24 cellular contexts compared by ENCODE assay signal in the genomic region with DNA sequence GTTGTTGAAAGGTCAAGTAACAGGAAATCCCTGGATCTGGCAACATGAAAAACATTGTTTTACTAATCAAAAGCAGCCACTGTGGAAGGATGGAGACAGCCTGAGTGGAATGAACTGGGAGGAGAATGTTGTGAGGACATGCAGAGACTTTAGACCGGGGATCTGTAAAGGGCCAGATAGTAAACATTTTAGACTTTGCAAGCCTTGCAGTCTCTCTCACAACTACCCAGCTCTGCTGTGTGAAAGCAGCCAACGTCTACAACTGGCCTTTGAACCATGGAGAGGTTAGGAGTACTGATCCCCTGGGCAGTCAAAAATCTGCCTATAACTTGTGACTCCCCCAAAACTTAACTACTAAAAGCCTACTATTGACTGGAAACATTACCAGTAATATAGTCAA. TPM values are rescaled to one million over a fixed set of nuclear protein-coding genes. Genes with fewer than 3 reads are reported as not detected.
"Had no signal": no experiment of that assay in that cellular context is flagged by ENCODE, and none has a peak within 500 bp of the region (broad histone marks: within the 10 kb centered on the region; RNA-seq: fewer than 3 reads in every experiment).

No MANE protein-coding gene starts in this region.

- H3K79me2 ChIP-seq: hepatocyte had no signal

- H3K36me3 ChIP-seq: heart right ventricle, lower lobe of right lung, neural progenitor cell, neutrophil, right atrium auricular region, sigmoid colon, spleen, suprapubic skin, thoracic aorta, tibial artery, uterus had no signal

- H3K4me3 ChIP-seq: heart right ventricle, hepatocyte, lower lobe of right lung, neural progenitor cell, right atrium auricular region, sigmoid colon, spleen, suprapubic skin, thoracic aorta, tibial artery, uterus had no signal

- H3K27me3 ChIP-seq: heart right ventricle, hepatocyte, neural progenitor cell, neutrophil, right atrium auricular region, sigmoid colon, spleen, suprapubic skin, tibial artery, uterus had no signal

- H3K27ac ChIP-seq: heart right ventricle, hepatocyte, lower lobe of right lung, neural progenitor cell, neutrophil, right atrium auricular region, sigmoid colon, spleen, suprapubic skin, thoracic aorta, tibial artery, uterus had no signal

- ATAC-seq: heart right ventricle; left ventricle myocardium superior; lower lobe of right lung; natural killer cell; stimulated activated effector memory CD8-positive, alpha-beta T cell treated with anti-CD3 and anti-CD28 coated beads, Interleukin-12 subunit alpha, Interleukin-12 subunit beta, amount 100 ng/mL, for 72 hours had no signal

- DNase-seq: heart right ventricle; islet precursor cell; left ventricle myocardium superior; lower lobe of right lung; mammary epithelial cell; mesenchymal stem cell; naive B cell; natural killer cell; nephron progenitor cell; occipital lobe; sigmoid colon; small intestine; spleen; stimulated activated CD4-positive, alpha-beta T cell treated with anti-CD3 and anti-CD28 coated beads, Interleukin-4, amount 100 ng/mL, for 24 hours; stimulated activated naive CD4-positive, alpha-beta T cell; tibial artery; uterus had no signal

- H2AFZ ChIP-seq: hepatocyte, neural progenitor cell had no signal

- H3K4me1 ChIP-seq: heart right ventricle, lower lobe of right lung, neural progenitor cell, right atrium auricular region, sigmoid colon, spleen, suprapubic skin, tibial artery, uterus had no signal

- H3K9ac ChIP-seq: neural progenitor cell had no signal

- H3K9me3 ChIP-seq: heart right ventricle, lower lobe of right lung, neutrophil, right atrium auricular region, sigmoid colon, spleen, suprapubic skin, thoracic aorta, tibial artery, uterus had no signal

- H3K4me2 ChIP-seq: hepatocyte, neural progenitor cell had no signal

- FAIRE-seq: small intestine had no signal

RNA-seq across cellular contexts. Expression of a gene that starts 41.5 kb away (rescaled TPM):
- total RNA-seq: natural killer cell had no signal
